ENCODE assay signal across 10 cellular contexts in the genomic region with DNA sequence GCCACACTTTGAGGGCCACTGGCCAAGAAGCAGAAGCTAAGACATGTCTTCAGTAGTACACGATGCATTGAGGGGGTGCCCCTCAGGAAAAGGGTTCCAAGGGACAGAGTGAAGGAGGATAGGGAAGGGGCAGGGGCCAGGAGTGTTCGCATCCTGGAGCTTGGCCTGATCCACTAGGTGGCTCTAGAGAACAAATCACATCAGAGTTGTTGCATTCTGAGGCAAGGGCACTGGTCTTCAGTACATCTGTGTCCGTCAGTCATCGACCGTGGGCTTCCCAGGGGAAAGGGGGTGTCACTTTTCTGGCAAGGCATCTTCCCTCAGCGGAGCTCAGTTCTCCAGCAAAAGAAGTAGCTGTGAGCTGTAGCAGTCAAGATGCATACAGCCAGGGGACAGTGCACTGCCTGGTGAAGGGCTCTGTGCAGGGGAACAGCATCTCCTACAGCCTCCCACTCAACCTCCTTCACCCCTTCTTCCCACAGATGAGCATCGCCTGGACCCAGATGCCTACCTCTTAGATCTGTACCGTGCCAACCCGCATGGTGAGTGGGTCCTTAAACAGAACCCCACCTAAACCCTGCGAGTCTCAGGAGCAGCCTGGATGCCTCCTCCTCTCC. TPM values are rescaled to one million over a fixed set of nuclear protein-coding genes. Genes with fewer than 3 reads are reported as not detected.
DNase-seq lines count a peak whose midpoint lies in the region; ATAC-seq and TF ChIP-seq lines count a peak whose summit lies in the region.
"Had no signal": no experiment of that assay in that cellular context is flagged by ENCODE, and none has a peak within 500 bp of the region (broad histone marks: within the 10 kb centered on the region; RNA-seq: fewer than 3 reads in every experiment).

No MANE protein-coding gene starts in this region.

- H3K9me3 ChIP-seq in right lobe of liver = no peaks in the 10 kb centered on the region
- H3K9me3 ChIP-seq in upper lobe of left lung = no peaks in the 10 kb centered on the region
- H3K9me3 ChIP-seq: neutrophil had no signal

- no peak for TF ChIP-seq EP300 in upper lobe of left lung (IDR thresholded peaks at IDR 0.05)

- 31% methylated on average over 2 of the region's 10 CpGs for WGBS in right lobe of liver (ENCODE audit: insufficient coverage, low coverage, low lambda C conversion rate, missing lambda C conversion rate)
- 32 to 44% methylated on average over 9 to 10 of the region's 10 CpGs for WGBS in upper lobe of left lung, 2 donors

- TF ChIP-seq CTCF in right lobe of liver (IDR thresholded peaks at IDR 0.05) = peak in 2 of 4 donors; percentile 25 to 32
- TF ChIP-seq CTCF in upper lobe of left lung (IDR thresholded peaks at IDR 0.05) = no peak

- DNase-seq in DMS79 treated with DMSO at 0.1 percent for 48 hours (lab: John Stamatoyannopoulos, UW) (peak; percentile 21), DMS79 (lab: John Stamatoyannopoulos, UW) (no peak), NCI-H1105 treated with DMSO at 0.1 percent for 48 hours (lab: John Stamatoyannopoulos, UW) (peak; percentile 49), amniotic stem cell (lab: John Stamatoyannopoulos, UW) (peak; percentile 9), right lobe of liver (no peak), upper lobe of left lung (no peak), cerebellar nuclear complex (lab: John Stamatoyannopoulos, UW) (no peak)
- DNase-seq in activated CD8-positive, alpha-beta memory T cell treated with anti-CD3 and anti-CD28 coated beads, Interleukin-2, amount 50 U/mL, for 4 hours = no peak

- ATAC-seq in right lobe of liver (peak in 3 of 4 donors; percentile 36 to 40 (median 36)), upper lobe of left lung (ENCODE audit: low FRiP score in 2 of 2) (no peak)

- H3K4me1 ChIP-seq in right lobe of liver (peaks cover 0 to 7% (median 0%) of the 10 kb centered on the region in 4 donors), upper lobe of left lung (peaks cover 0 to 10% (median 7%) of the 10 kb centered on the region in 4 donors)

- H3K27ac ChIP-seq in right lobe of liver = no peak overlapping the region
- no peak overlapping the region for H3K27ac ChIP-seq in upper lobe of left lung
- H3K27ac ChIP-seq: neutrophil had no signal

- H3K36me3 ChIP-seq in right lobe of liver (no peaks in the 10 kb centered on the region), upper lobe of left lung (no peaks in the 10 kb centered on the region)
- H3K36me3 ChIP-seq: neutrophil had no signal

- H3K4me3 ChIP-seq in right lobe of liver = no peak overlapping the region
- H3K4me3 ChIP-seq in upper lobe of left lung = no peak overlapping the region

- H3K27me3 ChIP-seq in right lobe of liver = peaks cover 0 to 6% of the 10 kb centered on the region in 2 donors
- peaks cover 0 to 14% (median 3%) of the 10 kb centered on the region in 4 donors for H3K27me3 ChIP-seq in upper lobe of left lung

- intact Hi-C loops in right lobe of liver (cut with DNase I) = loop anchor here (5.0 to 10.0 kb wide), 2 partner anchors 85 to 93 kb away; no protein-coding TSS in a partner anchor

- no peak for TF ChIP-seq POLR2A in right lobe of liver (IDR thresholded peaks at IDR 0.05)
- no peak for TF ChIP-seq POLR2A in upper lobe of left lung (IDR thresholded peaks at IDR 0.05)

RNA-seq across cellular contexts. Expression of gene ARHGAP40, which starts 47.8 kb away (rescaled TPM):
- total RNA-seq in right lobe of liver (under 1 TPM in 1 of 6 experiments, not detected in 5; 0.12 TPM), upper lobe of left lung (10 to 100 TPM in 1 of 6 donors, 1 to 10 TPM in 1, under 1 TPM in 4; 0.29 to 22.0 (median 0.52) TPM)
- total RNA-seq: B cell had no signal

Comparison
In these comparisons a context has a peak if more than half of its experiments do, and no peak if none do; other contexts are left out.
1. DNase-seq: peak in DMS79 treated with DMSO at 0.1 percent for 48 hours (single experiment), NCI-H1105 treated with DMSO at 0.1 percent for 48 hours (single experiment) and amniotic stem cell (single experiment); none in DMS79 (single experiment), right lobe of liver (0 of 3), activated CD8-positive, alpha-beta memory T cell treated with anti-CD3 and anti-CD28 coated beads, Interleukin-2, amount 50 U/mL, for 4 hours (single experiment), upper lobe of left lung (0 of 2) and cerebellar nuclear complex (0 of 2).
2. ATAC-seq: peak in right lobe of liver (3 of 4); none in upper lobe of left lung (0 of 2).